ENCODE assay signal across 20 cellular contexts in the genomic region with DNA sequence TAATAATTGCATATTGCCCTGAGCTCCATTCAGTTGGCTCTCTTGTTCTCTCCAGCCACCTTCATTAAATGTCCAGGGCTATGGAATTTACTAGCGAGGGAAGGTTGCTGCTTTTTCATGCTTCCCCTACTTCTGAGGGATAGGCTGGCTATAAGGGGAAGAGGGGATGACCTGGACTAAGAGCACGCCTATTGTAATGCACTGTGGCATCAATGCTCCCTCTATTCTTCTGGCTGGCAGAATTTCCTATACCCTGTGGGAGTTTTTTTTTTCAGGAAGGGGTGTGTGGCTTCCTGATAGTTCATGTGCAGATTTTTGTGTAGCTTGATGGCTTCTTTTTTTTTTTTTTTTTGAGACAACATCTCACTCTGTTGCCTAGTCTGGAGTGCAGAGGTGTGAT.
DNase-seq lines count a peak whose midpoint lies in the region; ATAC-seq and TF ChIP-seq lines count a peak whose summit lies in the region.
"Had no signal": no experiment of that assay in that cellular context is flagged by ENCODE, and none has a peak within 500 bp of the region (broad histone marks: within the 10 kb centered on the region; RNA-seq: fewer than 3 reads in every experiment).

No MANE protein-coding gene starts in this region.

- POLR2A ChIA-PET in SK-N-SH (lab: Yijun Ruan, JAX), result no interaction called here

- H3K4me2 ChIP-seq in SK-N-SH, result no peak overlapping the region
- H3K4me2 ChIP-seq: BLaER1 had no signal

- TF ChIP-seq CTCF in SK-N-SH (IDR thresholded peaks at IDR 0.05), result no peak

- CTCF ChIA-PET in SK-N-SH (lab: Yijun Ruan, JAX), result interaction anchor here (1.2 to 3.0 kb wide), 4 partner anchors 15 to 401 kb away, joined by 3 to 16 read pairs (median 6); no protein-coding TSS in a partner anchor

- no peaks in the 10 kb centered on the region for H3K27me3 ChIP-seq in SK-N-SH (ENCODE audit: insufficient read depth)
- no peaks in the 10 kb centered on the region for H3K27me3 ChIP-seq in NT2/D1 (ENCODE audit: insufficient read depth, insufficient read length)
- H3K27me3 ChIP-seq: BLaER1 had no signal

- DNase-seq in SK-N-SH, result no peak
- DNase-seq in NT2/D1 (ENCODE audit: low read depth, low spot score), result peak; percentile 54
- peak; percentile 54 for DNase-seq in foreskin melanocyte
- DNase-seq in cerebellum (ENCODE audit: low spot score), result no peak
- DNase-seq in CD1c-positive myeloid dendritic cell (ENCODE audit: extremely low spot score), result no peak
- no peak for DNase-seq in A172 (ENCODE audit: low spot score)
- DNase-seq: CD8-positive, alpha-beta T cell; COR-L47; DMS 273 treated with DMSO at 0.1 percent for 48 hours; DMS79; GDM1; GM23248; H7; KBM-7 had no signal

- no peaks in the 10 kb centered on the region for H3K9me2 ChIP-seq in SK-N-SH

- H4K20me1 ChIP-seq in SK-N-SH (ENCODE audit: insufficient read depth), result peaks cover 82% of the 10 kb centered on the region

- ATAC-seq in SK-N-SH treated with all-trans-retinoic acid at 6 μM for 48 hours (peak; percentile 16), HG03039 (IDR thresholded peaks at IDR 0.05; ENCODE audit: unreplicated experiment) (no peak)
- ATAC-seq: CD8-positive, alpha-beta T cell; HepG2 had no signal

- no peak for TF ChIP-seq EP300 in SK-N-SH (IDR thresholded peaks at IDR 0.05; ENCODE audit: borderline replicate concordance in 1 of 2, low read depth in 1 of 2, low read length in 1 of 2)

- H3K9ac ChIP-seq in SK-N-SH (no peak overlapping the region), NT2/D1 (ENCODE audit: insufficient read length, low read depth) (no peak overlapping the region)
- H3K9ac ChIP-seq: BLaER1, GM23248 had no signal

- H3F3A ChIP-seq in SK-N-SH (replicated peaks; ENCODE audit: insufficient read depth), result peaks cover 16% of the 10 kb centered on the region

- H3K4me1 ChIP-seq in SK-N-SH (ENCODE audit: control insufficient read depth in 1 of 2, insufficient read depth in 2 of 2, low read depth in 1 of 2, low read length in 1 of 2) (peaks cover 25 to 28% of the 10 kb centered on the region in 2 experiments), NT2/D1 (ENCODE audit: insufficient read depth, insufficient read length) (no peaks in the 10 kb centered on the region)

- peaks cover 71% of the 10 kb centered on the region for H3K79me2 ChIP-seq in SK-N-SH (ENCODE audit: insufficient read depth)

- H3K9me3 ChIP-seq in SK-N-SH, result no peaks in the 10 kb centered on the region
- H3K9me3 ChIP-seq in NT2/D1 (ENCODE audit: insufficient read depth, low read length), result no peaks in the 10 kb centered on the region
- H3K9me3 ChIP-seq: BLaER1 had no signal

- H3K4me3 ChIP-seq in SK-N-SH (ENCODE audit: low read depth in 2 of 2, low read length in 1 of 2) (no peak overlapping the region), NT2/D1 (ENCODE audit: insufficient read length, low read depth) (no peak overlapping the region)
- H3K4me3 ChIP-seq: BLaER1, GM23248 had no signal

- WGBS in SK-N-SH (ENCODE audit: low lambda C conversion rate), result 91% methylated on average over 2 of the region's 2 CpGs

- no peak for TF ChIP-seq RAD21 in SK-N-SH (IDR thresholded peaks at IDR 0.05; ENCODE audit: low read length)

- H3K27ac ChIP-seq in SK-N-SH (ENCODE audit: low read depth in 2 of 2, low read length in 1 of 2), result peak overlapping the region in 1 of 2 experiments; percentile 64; a peak in 1 of 4 replicates
- H3K27ac ChIP-seq: 22Rv1, BLaER1, GM23248, HL-60 had no signal

- H3K36me3 ChIP-seq in SK-N-SH (replicated peaks in 1 of 2; ENCODE audit: control insufficient read depth in 1 of 2, insufficient read depth in 2 of 2, low read length in 1 of 2), result peaks cover 9 to 10% of the 10 kb centered on the region in 2 experiments
- peaks cover 20% of the 10 kb centered on the region for H3K36me3 ChIP-seq in NT2/D1 (ENCODE audit: insufficient read depth, insufficient read length, low read length)

- no peak overlapping the region for H2AFZ ChIP-seq in SK-N-SH (ENCODE audit: low read depth)
- H2AFZ ChIP-seq: GM23248 had no signal

TF ChIP-seq in SK-N-SH treated with all-trans-retinoic acid at 6 μM for 48 hours, 23 proteins besides CTCF, POLR2A, EP300 and RAD21 (continues in another document):
- TF ChIP-seq SNAI2 (CRISPR knock-in tag; IDR thresholded peaks at IDR 0.05) (no peak), CSRNP3 (CRISPR knock-in tag; IDR thresholded peaks at IDR 0.05) (no peak), ARNTL (CRISPR knock-in tag; IDR thresholded peaks at IDR 0.05; ENCODE audit: borderline replicate concordance, low read depth) (no peak), OSR1 (CRISPR knock-in tag; IDR thresholded peaks at IDR 0.05) (no peak), BACH2 (CRISPR knock-in tag; IDR thresholded peaks at IDR 0.05; ENCODE audit: borderline replicate concordance) (no peak), ZNF8 (CRISPR knock-in tag; IDR thresholded peaks at IDR 0.05) (no peak), ISL1 (CRISPR knock-in tag; IDR thresholded peaks at IDR 0.05) (no peak), CREB5 (CRISPR knock-in tag; IDR thresholded peaks at IDR 0.05; ENCODE audit: low read depth) (no peak), TOX (CRISPR knock-in tag; IDR thresholded peaks at IDR 0.05; ENCODE audit: borderline replicate concordance) (no peak), ZC3H10 (CRISPR knock-in tag; IDR thresholded peaks at IDR 0.05) (no peak), ZFP3 (CRISPR knock-in tag; IDR thresholded peaks at IDR 0.05) (no peak)

TF ChIP-seq in SK-N-SH, 30 proteins besides CTCF, POLR2A, EP300 and RAD21 (continues in another document):
- no peak for TF ChIP-seq USF2 (IDR thresholded peaks at IDR 0.05; ENCODE audit: borderline replicate concordance, low read depth, low read length)
- no peak for TF ChIP-seq NFIC (IDR thresholded peaks at IDR 0.05; ENCODE audit: borderline replicate concordance)
- TF ChIP-seq MEF2A (IDR thresholded peaks at IDR 0.05; ENCODE audit: borderline replicate concordance, low read depth), result no peak
- TF ChIP-seq FOXJ3 (CRISPR knock-in tag; IDR thresholded peaks at IDR 0.05), result no peak
- no peak for TF ChIP-seq MAX (IDR thresholded peaks at IDR 0.05; ENCODE audit: low read depth)
- TF ChIP-seq MXI1 (IDR thresholded peaks at IDR 0.05; ENCODE audit: low read depth, low read length), result no peak
- no peak for TF ChIP-seq GABPA (IDR thresholded peaks at IDR 0.05; ENCODE audit: low read depth)
- no peak for TF ChIP-seq TCF12 (IDR thresholded peaks at IDR 0.05)
- TF ChIP-seq SIN3A (IDR thresholded peaks at IDR 0.05; ENCODE audit: borderline replicate concordance, low read depth, low read length), result no peak
- TF ChIP-seq, protein P1, sequence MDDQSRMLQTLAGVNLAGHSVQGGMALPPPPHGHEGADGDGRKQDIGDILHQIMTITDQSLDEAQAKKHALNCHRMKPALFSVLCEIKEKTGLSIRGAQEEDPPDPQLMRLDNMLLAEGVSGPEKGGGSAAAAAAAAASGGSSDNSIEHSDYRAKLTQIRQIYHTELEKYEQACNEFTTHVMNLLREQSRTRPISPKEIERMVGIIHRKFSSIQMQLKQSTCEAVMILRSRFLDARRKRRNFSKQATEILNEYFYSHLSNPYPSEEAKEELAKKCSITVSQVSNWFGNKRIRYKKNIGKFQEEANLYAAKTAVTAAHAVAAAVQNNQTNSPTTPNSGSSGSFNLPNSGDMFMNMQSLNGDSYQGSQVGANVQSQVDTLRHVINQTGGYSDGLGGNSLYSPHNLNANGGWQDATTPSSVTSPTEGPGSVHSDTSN (IDR thresholded peaks at IDR 0.05), result no peak
- no peak for TF ChIP-seq CHD2 (IDR thresholded peaks at IDR 0.05; ENCODE audit: low read length, partially characterized antibody)
- no peak for TF ChIP-seq GATA2 (CRISPR knock-in tag; IDR thresholded peaks at IDR 0.05)
- no peak for TF ChIP-seq RCOR1 (IDR thresholded peaks at IDR 0.05; ENCODE audit: low read length)
- no peak for TF ChIP-seq REST (IDR thresholded peaks at IDR 0.05; ENCODE audit: low read depth, low read length)
- no peak for TF ChIP-seq TAF1 (IDR thresholded peaks at IDR 0.05; ENCODE audit: borderline replicate concordance, low read depth, low read length)
- no peak for TF ChIP-seq RFX5 (IDR thresholded peaks at IDR 0.05; ENCODE audit: low read length)
- TF ChIP-seq TEAD4 (IDR thresholded peaks at IDR 0.05; ENCODE audit: borderline replicate concordance, insufficient read depth), result no peak
- TF ChIP-seq FOSL2 (IDR thresholded peaks at IDR 0.05; ENCODE audit: borderline replicate concordance, low read depth), result no peak

Comparison
In these comparisons a context has a peak if more than half of its experiments do, and no peak if none do; other contexts are left out.
1. DNase-seq: peak in NT2/D1 (single experiment) and foreskin melanocyte (single experiment); none in SK-N-SH (single experiment), cerebellum (single experiment), CD1c-positive myeloid dendritic cell (single experiment) and A172 (single experiment).